In genomic region chr15:78108300-78109084, GRCh38 we compare ENCODE assay signal across 8 cellular contexts. TPM values are rescaled to one million over a fixed set of nuclear protein-coding genes. Genes with fewer than 3 reads are reported as not detected.
DNase-seq lines count a peak whose midpoint lies in the region; ATAC-seq and TF ChIP-seq lines count a peak whose summit lies in the region.

No MANE protein-coding gene starts in this region.

- no peaks in the 10 kb centered on the region for H3K36me3 ChIP-seq in GM23338 (ENCODE audit: insufficient read depth)

- no TSS peak for BruUV-seq in MCF 10A (replicated peaks; lab: Mats Ljungman, UMichigan)

- intact Hi-C loops in CD4-positive, alpha-beta T cell (cut with DNase I, micrococcal nuclease): loop anchor here (1.0 kb wide), 5 partner anchors 108 to 149 kb away; no protein-coding TSS in a partner anchor
- intact Hi-C loops in MCF 10A (cut with micrococcal nuclease): loop anchor here (1.0 to 2.0 kb wide), 4 partner anchors 108 to 206 kb away; no protein-coding TSS in a partner anchor

- H3K4me3 ChIP-seq in GM23338 (no peak overlapping the region), WI38 (ENCODE audit: low read depth, low read length) (no peak overlapping the region)

- no peak overlapping the region for H3K27ac ChIP-seq in CD4-positive, alpha-beta T cell (ENCODE audit: low read depth, low read length)
- H3K27ac ChIP-seq in GM23338 (ENCODE audit: low read depth): 0 out of 2 replicates have a peak overlapping the region, but pooled peaks have one; percentile 66

- no peak overlapping the region for H3K27ac Mint-ChIP-seq in CD4-positive, alpha-beta T cell
- H3K27ac Mint-ChIP-seq in GM23338 (no peak overlapping the region; the same call in 1 of the 2 replicates), MCF 10A (ENCODE audit: low read depth, unreplicated experiment) (no peak overlapping the region)

- no peaks in the 10 kb centered on the region for H3K9me2 ChIP-seq in GM23338 (ENCODE audit: insufficient read depth)

- no peaks in the 10 kb centered on the region; the same call in 1 of the 2 replicates for H3K4me1 ChIP-seq in GM23338 (ENCODE audit: insufficient read depth)

- H2AFZ ChIP-seq in GM23338: no peak overlapping the region

- TF ChIP-seq CTCF in CD4-positive, alpha-beta T cell (IDR thresholded peaks at IDR 0.05): peak; percentile 88
- peak; percentile 82 to 89 for TF ChIP-seq CTCF in GM23338 (conservative IDR thresholded peaks at IDR 0.05; ENCODE audit: low read depth in 2 of 2)
- peak; percentile 95 for TF ChIP-seq CTCF in WI38 (IDR thresholded peaks at IDR 0.05; ENCODE audit: low read depth, low read length)
- peak; percentile 90 for TF ChIP-seq CTCF in MCF 10A (IDR thresholded peaks at IDR 0.05; ENCODE audit: unreplicated experiment)

- POLR2A ChIA-PET in CD4-positive, alpha-beta T cell (lab: Charles Lee): interaction anchor here (0.6 to 1.4 kb wide), 10 partner anchors 36 to 149 kb away, joined by 3 to 10 read pairs (median 4); no protein-coding TSS in a partner anchor
- POLR2A ChIA-PET in MCF 10A (lab: Yijun Ruan, JAX): interaction anchor here (0.6 to 1.7 kb wide), 8 partner anchors 15 to 1032 kb away, joined by 3 read pairs; no protein-coding TSS in a partner anchor

- CTCF ChIA-PET in CD4-positive, alpha-beta T cell (lab: Charles Lee): interaction anchor here (0.6 to 2.8 kb wide), 48 partner anchors 10 to 362 kb away, joined by 3 to 57 read pairs (median 5); partner anchors contain the start of genes CIB2, SKIC8 and TBC1D2B
- CTCF ChIA-PET in MCF 10A (lab: Yijun Ruan, JAX): interaction anchor here (0.5 to 12.7 kb wide), 54 partner anchors 9 to 1027 kb away, joined by 3 to 289 read pairs (median 4); partner anchors contain the start of gene TBC1D2B

- H3K4me2 ChIP-seq in GM23338: no peak overlapping the region

- no peaks in the 10 kb centered on the region for H4K20me1 ChIP-seq in GM23338 (replicated peaks; ENCODE audit: insufficient read depth)

- no peaks in the 10 kb centered on the region for H3K36me3 Mint-ChIP-seq in CD4-positive, alpha-beta T cell (ENCODE audit: low read depth)
- H3K36me3 Mint-ChIP-seq in GM23338 (ENCODE audit: low read depth) (peaks cover 10% of the 10 kb centered on the region; the same call in 2 of the 3 replicates), MCF 10A (ENCODE audit: insufficient read depth, unreplicated experiment) (no peaks in the 10 kb centered on the region)

- no peaks in the 10 kb centered on the region for H3F3A ChIP-seq in GM23338 (replicated peaks; ENCODE audit: low read depth)

- no peaks in the 10 kb centered on the region for H3K27me3 ChIP-seq in CD4-positive, alpha-beta T cell (ENCODE audit: control insufficient read depth, insufficient read depth, low read length)
- no peaks in the 10 kb centered on the region for H3K27me3 ChIP-seq in GM23338 (ENCODE audit: insufficient read depth)

- H3K4me1 Mint-ChIP-seq in CD4-positive, alpha-beta T cell (ENCODE audit: low read depth): peaks cover 35% of the 10 kb centered on the region
- H3K4me1 Mint-ChIP-seq in GM23338 (peaks cover 5% of the 10 kb centered on the region), MCF 10A (ENCODE audit: insufficient read depth, unreplicated experiment) (no peaks in the 10 kb centered on the region)

- H3K79me2 ChIP-seq in GM23338 (replicated peaks; ENCODE audit: insufficient read depth): no peaks in the 10 kb centered on the region

- ATAC-seq in CD4-positive, alpha-beta T cell (ENCODE audit: poor library complexity): peak; percentile 86
- ATAC-seq in GM23338 (peak; percentile 94), HG02610 (IDR thresholded peaks at IDR 0.05; ENCODE audit: unreplicated experiment) (no peak)

- H3K9me3 Mint-ChIP-seq in CD4-positive, alpha-beta T cell: no peaks in the 10 kb centered on the region
- no peaks in the 10 kb centered on the region; the same call in 2 of the 3 replicates for H3K9me3 Mint-ChIP-seq in GM23338
- H3K9me3 Mint-ChIP-seq in MCF 10A (ENCODE audit: unreplicated experiment): no peaks in the 10 kb centered on the region

- H3K9me3 ChIP-seq in CD4-positive, alpha-beta T cell (ENCODE audit: control insufficient read depth, low read length): no peaks in the 10 kb centered on the region

- peak; percentile 78 to 86 (median 82) for DNase-seq in CD4-positive, alpha-beta T cell
- peak; percentile 90 for DNase-seq in GM23338 (ENCODE audit: low spot score)
- DNase-seq in NCI-H2196 treated with DMSO at 0.1 percent for 48 hours (lab: John Stamatoyannopoulos, UW; ENCODE audit: unreplicated experiment): peak; percentile 36
- peak; percentile 84 for DNase-seq in MCF 10A (ENCODE audit: unreplicated experiment)
- peak; percentile 82 for DNase-seq in inferior parietal cortex (ENCODE audit: extremely low spot score)
- peak; percentile 89 for DNase-seq in stimulated activated CD4-positive, alpha-beta T cell treated with anti-CD3 and anti-CD28 coated beads, Interleukin-15, amount 100 ng/mL, for 24 hours

- no peaks in the 10 kb centered on the region for H3K27me3 Mint-ChIP-seq in CD4-positive, alpha-beta T cell
- H3K27me3 Mint-ChIP-seq in GM23338 (ENCODE audit: insufficient read depth, low read depth, poor library complexity): peaks cover 12% of the 10 kb centered on the region
- H3K27me3 Mint-ChIP-seq in MCF 10A (ENCODE audit: insufficient read depth, unreplicated experiment): no peaks in the 10 kb centered on the region

- no peak overlapping the region for H3K4me3 Mint-ChIP-seq in CD4-positive, alpha-beta T cell
- H3K4me3 Mint-ChIP-seq in GM23338 (no peak overlapping the region), MCF 10A (ENCODE audit: unreplicated experiment) (no peak overlapping the region)

TF ChIP-seq in GM23338, 12 proteins besides CTCF, POLR2A, EP300 and RAD21 (continues in another document):
- TF ChIP-seq POLR2AphosphoS5 (IDR thresholded peaks at IDR 0.05; ENCODE audit: low read depth) (no peak), REST (IDR thresholded peaks at IDR 0.05; ENCODE audit: unreplicated experiment) (no peak), NANOG (IDR thresholded peaks at IDR 0.05; ENCODE audit: borderline replicate concordance) (no peak), STAT1 (IDR thresholded peaks at IDR 0.05; ENCODE audit: unreplicated experiment) (no peak)

RNA-seq across cellular contexts. Expression of gene SH2D7, which starts 16.1 kb away (rescaled TPM):
- total RNA-seq in CD4-positive, alpha-beta T cell: not detected
- not detected in 2 replicates for total RNA-seq in GM23338 (2014; rRNA removed; shearing (Covaris generic))
- 0.31 and 0.33 TPM in 2 replicates for polyA plus RNA-seq in GM23338 (2016; fragmentation: Nextera tagmentation; extraction: Ambion mirVana)
- total RNA-seq in MCF 10A (2022): not detected in 2 replicates

RNA-seq across cellular contexts. Expression of gene CIB2, which starts 22.8 kb away (rescaled TPM):
- 1 to 10 TPM in 1 of 2 experiments, under 1 TPM in 1; 0.82 to 1.7 TPM for total RNA-seq in CD4-positive, alpha-beta T cell
- 62.6 and 64.4 TPM in 2 replicates for total RNA-seq in GM23338 (2014; rRNA removed; shearing (Covaris generic))
- polyA plus RNA-seq in GM23338 (2016; fragmentation: Nextera tagmentation; extraction: Ambion mirVana): 56.6 and 59.5 TPM in 2 replicates
- total RNA-seq in MCF 10A (2022): 0.30 and 0.34 TPM in 2 replicates

RNA-seq across cellular contexts. Expression of gene TBC1D2B, which starts 31.0 kb away (rescaled TPM):
- total RNA-seq in CD4-positive, alpha-beta T cell: 10 to 100 TPM; 89.3 to 97.6 TPM
- 17.0 and 17.8 TPM in 2 replicates for total RNA-seq in GM23338 (2014; rRNA removed; shearing (Covaris generic))
- polyA plus RNA-seq in GM23338 (2016; fragmentation: Nextera tagmentation; extraction: Ambion mirVana): 3.6 and 5.2 TPM in 2 replicates
- 21.2 and 21.6 TPM in 2 replicates for total RNA-seq in MCF 10A (2022)

RNA-seq across cellular contexts. Expression of gene IDH3A, which starts 40.7 kb away (rescaled TPM):
- total RNA-seq in CD4-positive, alpha-beta T cell: 10 to 100 TPM; 47.5 to 47.6 TPM
- 40.5 and 41.6 TPM in 2 replicates for total RNA-seq in GM23338 (2014; rRNA removed; shearing (Covaris generic))
- 18.6 and 24.1 TPM in 2 replicates for polyA plus RNA-seq in GM23338 (2016; fragmentation: Nextera tagmentation; extraction: Ambion mirVana)
- total RNA-seq in MCF 10A (2022): 100.0 and 106 TPM in 2 replicates

Comparison
In these comparisons a context has a peak if more than half of its experiments do, and no peak if none do; other contexts are left out.
1. DNase-seq: peak in every context shown above with its lines; median percentile 90 in GM23338; 89 in stimulated activated CD4-positive, alpha-beta T cell treated with anti-CD3 and anti-CD28 coated beads, Interleukin-15, amount 100 ng/mL, for 24 hours; 84 in MCF 10A; 82 in inferior parietal cortex; 82 in CD4-positive, alpha-beta T cell; 36 in NCI-H2196 treated with DMSO at 0.1 percent for 48 hours.
2. RNA of gene CIB2, which starts 22.8 kb away (total RNA-seq): 62.6 to 64.4 TPM in GM23338; 0.82 to 1.7 TPM in CD4-positive, alpha-beta T cell and 0.30 to 0.34 TPM in MCF 10A; every median in the first group is over 10 times any median in the second.
3. Peak in every context shown above with its lines, with median percentiles within 50 percentile points of each other: CTCF ChIP-seq.